ENCODE assay signal across 1 cellular context in the genomic region with DNA sequence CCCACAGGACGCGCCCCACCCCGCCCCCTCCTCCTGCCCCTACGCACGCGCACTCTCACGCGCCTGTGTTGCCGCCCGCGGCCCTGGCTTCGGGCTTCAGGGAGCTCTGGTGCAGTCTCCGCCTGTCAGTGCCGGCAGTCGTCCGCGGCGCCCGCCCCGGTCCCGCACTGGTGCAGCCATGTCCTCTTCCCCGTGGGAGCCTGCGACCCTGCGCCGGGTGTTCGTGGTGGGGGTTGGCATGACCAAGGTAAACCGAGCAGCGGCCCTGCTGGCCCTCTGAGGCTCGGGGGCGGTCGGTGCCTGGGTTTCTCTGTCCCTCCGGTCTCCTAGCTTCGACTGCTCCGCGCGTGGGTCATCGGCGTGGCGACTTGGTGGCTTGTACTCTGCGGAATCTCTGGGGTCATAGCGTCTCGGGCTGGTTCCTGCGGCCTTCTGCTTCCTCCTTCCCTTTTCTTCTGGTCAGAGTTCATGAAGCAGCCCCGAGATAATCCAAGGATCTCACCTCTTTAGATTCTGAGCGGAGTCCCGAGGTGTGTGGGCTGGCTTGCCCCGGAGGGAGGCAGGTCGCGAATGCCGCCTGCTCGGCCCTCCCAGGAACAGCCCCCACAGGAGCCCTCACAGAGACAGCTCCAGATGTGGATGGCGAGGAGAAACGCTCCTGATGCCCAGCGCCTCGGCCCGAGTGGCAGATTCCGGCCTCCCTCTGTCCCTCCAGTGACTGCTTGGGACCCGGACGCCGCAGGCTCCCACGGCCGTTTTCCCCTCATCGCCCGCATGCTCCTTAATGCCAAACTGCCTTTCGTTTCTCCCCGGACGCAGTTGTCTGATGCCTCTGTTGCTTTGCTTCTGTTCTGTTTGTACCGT.
TF ChIP-seq lines count a peak whose summit lies in the region.

A gene with protein sequence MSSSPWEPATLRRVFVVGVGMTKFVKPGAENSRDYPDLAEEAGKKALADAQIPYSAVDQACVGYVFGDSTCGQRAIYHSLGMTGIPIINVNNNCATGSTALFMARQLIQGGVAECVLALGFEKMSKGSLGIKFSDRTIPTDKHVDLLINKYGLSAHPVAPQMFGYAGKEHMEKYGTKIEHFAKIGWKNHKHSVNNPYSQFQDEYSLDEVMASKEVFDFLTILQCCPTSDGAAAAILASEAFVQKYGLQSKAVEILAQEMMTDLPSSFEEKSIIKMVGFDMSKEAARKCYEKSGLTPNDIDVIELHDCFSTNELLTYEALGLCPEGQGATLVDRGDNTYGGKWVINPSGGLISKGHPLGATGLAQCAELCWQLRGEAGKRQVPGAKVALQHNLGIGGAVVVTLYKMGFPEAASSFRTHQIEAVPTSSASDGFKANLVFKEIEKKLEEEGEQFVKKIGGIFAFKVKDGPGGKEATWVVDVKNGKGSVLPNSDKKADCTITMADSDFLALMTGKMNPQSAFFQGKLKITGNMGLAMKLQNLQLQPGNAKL (plus strand): TSS at position 58 of the 864 bp plus-strand sequence. CDS start 121 bp downstream, at position 179.

TF ChIP-seq in HepG2, 621 proteins besides CTCF, POLR2A, EP300 and RAD21 (continued from another document):
- TF ChIP-seq HMGXB3 (CRISPR knock-in tag; IDR thresholded peaks at IDR 0.05; ENCODE audit: borderline replicate concordance): 0 out of 2 replicates have a peak, but pooled peaks have one; percentile 47
- TF ChIP-seq, protein P1, sequence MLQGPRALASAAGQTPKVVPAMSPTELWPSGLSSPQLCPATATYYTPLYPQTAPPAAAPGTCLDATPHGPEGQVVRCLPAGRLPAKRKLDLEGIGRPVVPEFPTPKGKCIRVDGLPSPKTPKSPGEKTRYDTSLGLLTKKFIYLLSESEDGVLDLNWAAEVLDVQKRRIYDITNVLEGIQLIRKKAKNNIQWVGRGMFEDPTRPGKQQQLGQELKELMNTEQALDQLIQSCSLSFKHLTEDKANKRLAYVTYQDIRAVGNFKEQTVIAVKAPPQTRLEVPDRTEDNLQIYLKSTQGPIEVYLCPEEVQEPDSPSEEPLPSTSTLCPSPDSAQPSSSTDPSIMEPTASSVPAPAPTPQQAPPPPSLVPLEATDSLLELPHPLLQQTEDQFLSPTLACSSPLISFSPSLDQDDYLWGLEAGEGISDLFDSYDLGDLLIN (CRISPR knock-in tag; IDR thresholded peaks at IDR 0.05; ENCODE audit: borderline replicate concordance): 0 out of 2 replicates have a peak, but pooled peaks have one; percentile 30
- TF ChIP-seq FOXO1 (CRISPR knock-in tag; IDR thresholded peaks at IDR 0.05): 0 out of 2 replicates have a peak, but pooled peaks have one; percentile 12
- TF ChIP-seq SNAPC4 (CRISPR knock-in tag; IDR thresholded peaks at IDR 0.05): no peak
- TF ChIP-seq ZSCAN9 (CRISPR knock-in tag; IDR thresholded peaks at IDR 0.05; ENCODE audit: borderline replicate concordance): no peak; the same call in 1 of the 2 replicates
- TF ChIP-seq, protein P2, sequence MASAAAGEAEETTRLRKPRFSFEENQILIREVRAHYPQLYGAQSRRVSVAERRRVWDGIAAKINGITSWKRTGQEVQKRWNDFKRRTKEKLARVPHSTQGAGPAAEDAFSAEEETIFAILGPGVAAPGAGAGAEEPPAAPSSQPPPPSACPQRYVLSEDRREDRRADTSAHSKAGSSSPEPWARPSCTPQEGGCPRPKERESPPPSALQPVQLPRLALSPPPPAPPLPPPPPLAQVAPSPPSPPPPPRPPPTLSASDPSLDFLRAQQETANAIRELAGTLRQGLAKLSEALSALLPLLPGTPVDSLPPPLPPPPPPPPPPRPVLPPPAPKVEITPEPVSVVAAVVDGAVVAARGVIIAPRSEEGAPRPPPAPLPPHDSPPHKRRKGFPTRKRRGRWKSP (CRISPR knock-in tag; IDR thresholded peaks at IDR 0.05): peak; percentile 58; the same call in 1 of the 2 replicates
- TF ChIP-seq ATAD3A (CRISPR knock-in tag; IDR thresholded peaks at IDR 0.05): no peak
- TF ChIP-seq NFYC (CRISPR knock-in tag; IDR thresholded peaks at IDR 0.05): no peak
- TF ChIP-seq, protein P3, sequence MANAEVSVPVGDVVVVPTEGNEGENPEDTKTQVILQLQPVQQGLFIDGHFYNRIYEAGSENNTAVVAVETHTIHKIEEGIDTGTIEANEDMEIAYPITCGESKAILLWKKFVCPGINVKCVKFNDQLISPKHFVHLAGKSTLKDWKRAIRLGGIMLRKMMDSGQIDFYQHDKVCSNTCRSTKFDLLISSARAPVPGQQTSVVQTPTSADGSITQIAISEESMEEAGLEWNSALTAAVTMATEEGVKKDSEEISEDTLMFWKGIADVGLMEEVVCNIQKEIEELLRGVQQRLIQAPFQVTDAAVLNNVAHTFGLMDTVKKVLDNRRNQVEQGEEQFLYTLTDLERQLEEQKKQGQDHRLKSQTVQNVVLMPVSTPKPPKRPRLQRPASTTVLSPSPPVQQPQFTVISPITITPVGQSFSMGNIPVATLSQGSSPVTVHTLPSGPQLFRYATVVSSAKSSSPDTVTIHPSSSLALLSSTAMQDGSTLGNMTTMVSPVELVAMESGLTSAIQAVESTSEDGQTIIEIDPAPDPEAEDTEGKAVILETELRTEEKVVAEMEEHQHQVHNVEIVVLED (CRISPR knock-in tag; IDR thresholded peaks at IDR 0.05; ENCODE audit: borderline replicate concordance): peak; percentile 31; the same call in 1 of the 2 replicates
- 0 out of 2 replicates have a peak, but pooled peaks have one; percentile 56 for TF ChIP-seq ZNF777 (CRISPR knock-in tag; IDR thresholded peaks at IDR 0.05)
- TF ChIP-seq KMT2B (CRISPR knock-in tag; IDR thresholded peaks at IDR 0.05): peak; percentile 80
- TF ChIP-seq, protein P4, sequence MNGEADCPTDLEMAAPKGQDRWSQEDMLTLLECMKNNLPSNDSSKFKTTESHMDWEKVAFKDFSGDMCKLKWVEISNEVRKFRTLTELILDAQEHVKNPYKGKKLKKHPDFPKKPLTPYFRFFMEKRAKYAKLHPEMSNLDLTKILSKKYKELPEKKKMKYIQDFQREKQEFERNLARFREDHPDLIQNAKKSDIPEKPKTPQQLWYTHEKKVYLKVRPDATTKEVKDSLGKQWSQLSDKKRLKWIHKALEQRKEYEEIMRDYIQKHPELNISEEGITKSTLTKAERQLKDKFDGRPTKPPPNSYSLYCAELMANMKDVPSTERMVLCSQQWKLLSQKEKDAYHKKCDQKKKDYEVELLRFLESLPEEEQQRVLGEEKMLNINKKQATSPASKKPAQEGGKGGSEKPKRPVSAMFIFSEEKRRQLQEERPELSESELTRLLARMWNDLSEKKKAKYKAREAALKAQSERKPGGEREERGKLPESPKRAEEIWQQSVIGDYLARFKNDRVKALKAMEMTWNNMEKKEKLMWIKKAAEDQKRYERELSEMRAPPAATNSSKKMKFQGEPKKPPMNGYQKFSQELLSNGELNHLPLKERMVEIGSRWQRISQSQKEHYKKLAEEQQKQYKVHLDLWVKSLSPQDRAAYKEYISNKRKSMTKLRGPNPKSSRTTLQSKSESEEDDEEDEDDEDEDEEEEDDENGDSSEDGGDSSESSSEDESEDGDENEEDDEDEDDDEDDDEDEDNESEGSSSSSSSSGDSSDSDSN (CRISPR knock-in tag; IDR thresholded peaks at IDR 0.05): peak; percentile 79
- no peak for TF ChIP-seq TARDBP (CRISPR knock-in tag; IDR thresholded peaks at IDR 0.05)
- TF ChIP-seq SALL2 (CRISPR knock-in tag; IDR thresholded peaks at IDR 0.05): peak; percentile 64
- TF ChIP-seq TFDP2 (CRISPR knock-in tag; IDR thresholded peaks at IDR 0.05): peak; percentile 57
- TF ChIP-seq, protein P5, sequence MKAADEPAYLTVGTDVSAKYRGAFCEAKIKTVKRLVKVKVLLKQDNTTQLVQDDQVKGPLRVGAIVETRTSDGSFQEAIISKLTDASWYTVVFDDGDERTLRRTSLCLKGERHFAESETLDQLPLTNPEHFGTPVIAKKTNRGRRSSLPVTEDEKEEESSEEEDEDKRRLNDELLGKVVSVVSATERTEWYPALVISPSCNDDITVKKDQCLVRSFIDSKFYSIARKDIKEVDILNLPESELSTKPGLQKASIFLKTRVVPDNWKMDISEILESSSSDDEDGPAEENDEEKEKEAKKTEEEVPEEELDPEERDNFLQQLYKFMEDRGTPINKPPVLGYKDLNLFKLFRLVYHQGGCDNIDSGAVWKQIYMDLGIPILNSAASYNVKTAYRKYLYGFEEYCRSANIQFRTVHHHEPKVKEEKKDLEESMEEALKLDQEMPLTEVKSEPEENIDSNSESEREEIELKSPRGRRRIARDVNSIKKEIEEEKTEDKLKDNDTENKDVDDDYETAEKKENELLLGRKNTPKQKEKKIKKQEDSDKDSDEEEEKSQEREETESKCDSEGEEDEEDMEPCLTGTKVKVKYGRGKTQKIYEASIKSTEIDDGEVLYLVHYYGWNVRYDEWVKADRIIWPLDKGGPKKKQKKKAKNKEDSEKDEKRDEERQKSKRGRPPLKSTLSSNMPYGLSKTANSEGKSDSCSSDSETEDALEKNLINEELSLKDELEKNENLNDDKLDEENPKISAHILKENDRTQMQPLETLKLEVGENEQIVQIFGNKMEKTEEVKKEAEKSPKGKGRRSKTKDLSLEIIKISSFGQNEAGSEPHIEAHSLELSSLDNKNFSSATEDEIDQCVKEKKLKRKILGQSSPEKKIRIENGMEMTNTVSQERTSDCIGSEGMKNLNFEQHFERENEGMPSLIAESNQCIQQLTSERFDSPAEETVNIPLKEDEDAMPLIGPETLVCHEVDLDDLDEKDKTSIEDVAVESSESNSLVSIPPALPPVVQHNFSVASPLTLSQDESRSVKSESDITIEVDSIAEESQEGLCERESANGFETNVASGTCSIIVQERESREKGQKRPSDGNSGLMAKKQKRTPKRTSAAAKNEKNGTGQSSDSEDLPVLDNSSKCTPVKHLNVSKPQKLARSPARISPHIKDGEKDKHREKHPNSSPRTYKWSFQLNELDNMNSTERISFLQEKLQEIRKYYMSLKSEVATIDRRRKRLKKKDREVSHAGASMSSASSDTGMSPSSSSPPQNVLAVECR (CRISPR knock-in tag; IDR thresholded peaks at IDR 0.05; ENCODE audit: borderline replicate concordance): peak; percentile 75
- 0 out of 2 replicates have a peak, but pooled peaks have one; percentile 56 for TF ChIP-seq SAFB2 (CRISPR knock-in tag; IDR thresholded peaks at IDR 0.05; ENCODE audit: borderline replicate concordance, low read depth)
- 0 out of 2 replicates have a peak, but pooled peaks have one; percentile 7 for TF ChIP-seq MIXL1 (CRISPR knock-in tag; IDR thresholded peaks at IDR 0.05)
- peak; percentile 68; the same call in 1 of the 2 replicates for TF ChIP-seq ZNF451 (CRISPR knock-in tag; IDR thresholded peaks at IDR 0.05)
- peak; percentile 51 for TF ChIP-seq YY1 (IDR thresholded peaks at IDR 0.05; ENCODE audit: insufficient read depth, insufficient replicate concordance, low read depth, low read length)
